Comparison of ENCODE assay signal across 8 cellular contexts in genomic region chr12:128783129-128783574, GRCh38. TPM values are rescaled to one million over a fixed set of nuclear protein-coding genes. Genes with fewer than 3 reads are reported as not detected.
DNase-seq lines count a peak whose midpoint lies in the region; ATAC-seq and TF ChIP-seq lines count a peak whose summit lies in the region.

No MANE protein-coding gene starts in this region.

- H3K4me3 ChIP-seq in mucosa of descending colon (no peak overlapping the region), HAP-1 (no peak overlapping the region), WERI-Rb-1 (ENCODE audit: low read depth, low read length) (no peak overlapping the region)

- H3K27me3 Mint-ChIP-seq in natural killer cell treated with Interleukin-12 subunit alpha and Interleukin-12 subunit beta and Interleukin-15 and Interleukin-18, amount 100 ng/mL, for 72 hours = no peaks in the 10 kb centered on the region

- H3K4me1 Mint-ChIP-seq in natural killer cell treated with Interleukin-12 subunit alpha and Interleukin-12 subunit beta and Interleukin-15 and Interleukin-18, amount 100 ng/mL, for 72 hours (ENCODE audit: low read depth in 2 of 2) = peaks cover 25% of the 10 kb centered on the region in 2 donors

- DNase-seq in activated CD4-positive, alpha-beta T cell treated with anti-CD3 and anti-CD28 coated beads, Interleukin-2, amount 50 U/mL, for 24 hours (ENCODE audit: low read depth in 1 of 2, low spot score in 1 of 2) = peak; percentile 11 to 32
- DNase-seq in natural killer cell treated with Interleukin-12 subunit alpha and Interleukin-12 subunit beta and Interleukin-15 and Interleukin-18, amount 100 ng/mL, for 72 hours (ENCODE audit: low spot score) = no peak
- DNase-seq in mucosa of descending colon = no peak
- DNase-seq in HAP-1 (ENCODE audit: low spot score in 2 of 2) = no peak
- no peak for DNase-seq in WERI-Rb-1
- DNase-seq in NCI-H526 (lab: John Stamatoyannopoulos, UW) = no peak

- in situ Hi-C loops in HAP-1 (cut with MboI; ENCODE audit: low sequenced_read_pairs) = no loop called here

- intact Hi-C loops in mucosa of descending colon (cut with DNase I, micrococcal nuclease) = no loop called here

- H3K36me3 ChIP-seq in mucosa of descending colon (ENCODE audit: low read depth) = no peaks in the 10 kb centered on the region
- no peaks in the 10 kb centered on the region for H3K36me3 ChIP-seq in HAP-1 (replicated peaks)
- no peaks in the 10 kb centered on the region for H3K36me3 ChIP-seq in WERI-Rb-1

- H3K27ac Mint-ChIP-seq in natural killer cell treated with Interleukin-12 subunit alpha and Interleukin-12 subunit beta and Interleukin-15 and Interleukin-18, amount 100 ng/mL, for 72 hours = peak overlapping the region; percentile 90 to 93

- H3K9me3 ChIP-seq in mucosa of descending colon = no peaks in the 10 kb centered on the region
- no peaks in the 10 kb centered on the region for H3K9me3 ChIP-seq in HAP-1
- no peaks in the 10 kb centered on the region for H3K9me3 ChIP-seq in WERI-Rb-1 (ENCODE audit: severe bottlenecking)

- H3K36me3 Mint-ChIP-seq in natural killer cell treated with Interleukin-12 subunit alpha and Interleukin-12 subunit beta and Interleukin-15 and Interleukin-18, amount 100 ng/mL, for 72 hours = no peaks in the 10 kb centered on the region

- ATAC-seq in GM18870 (IDR thresholded peaks at IDR 0.05; ENCODE audit: unreplicated experiment) (peak; percentile 69), HG02981 (IDR thresholded peaks at IDR 0.05; ENCODE audit: unreplicated experiment) (peak; percentile 80), mucosa of descending colon (no peak)
- ATAC-seq in natural killer cell treated with Interleukin-12 subunit alpha and Interleukin-12 subunit beta and Interleukin-15 and Interleukin-18, amount 100 ng/mL, for 72 hours = peak; percentile 92

- no peaks in the 10 kb centered on the region for H3K9me3 Mint-ChIP-seq in natural killer cell treated with Interleukin-12 subunit alpha and Interleukin-12 subunit beta and Interleukin-15 and Interleukin-18, amount 100 ng/mL, for 72 hours

- no peak for TF ChIP-seq CTCF in mucosa of descending colon (IDR thresholded peaks at IDR 0.05)
- no peak for TF ChIP-seq CTCF in WERI-Rb-1 (IDR thresholded peaks at IDR 0.05; ENCODE audit: low read depth, low read length)

- peak overlapping the region; percentile 86 for H3K4me3 Mint-ChIP-seq in natural killer cell treated with Interleukin-12 subunit alpha and Interleukin-12 subunit beta and Interleukin-15 and Interleukin-18, amount 100 ng/mL, for 72 hours

- no peak overlapping the region for H3K27ac ChIP-seq in WERI-Rb-1

- no peaks in the 10 kb centered on the region for H3K27me3 ChIP-seq in HAP-1 (ENCODE audit: low read depth)
- H3K27me3 ChIP-seq in WERI-Rb-1 (ENCODE audit: insufficient read depth, low read depth, severe bottlenecking) = no peaks in the 10 kb centered on the region

- H3K4me1 ChIP-seq in mucosa of descending colon (ENCODE audit: low read depth) = no peaks in the 10 kb centered on the region
- H3K4me1 ChIP-seq in HAP-1 = no peaks in the 10 kb centered on the region

RNA-seq across cellular contexts. Expression of gene SLC15A4, which starts 40.6 kb away (rescaled TPM):
- total RNA-seq in natural killer cell treated with Interleukin-12 subunit alpha and Interleukin-12 subunit beta and Interleukin-15 and Interleukin-18, amount 100 ng/mL, for 72 hours = 10 to 100 TPM; 54.2 to 58.6 TPM
- total RNA-seq in mucosa of descending colon = 10 to 100 TPM; 15.4 to 23.4 (median 15.7) TPM

Comparison
In these comparisons a context has a peak if more than half of its experiments do, and no peak if none do; other contexts are left out.
1. DNase-seq: peak in activated CD4-positive, alpha-beta T cell treated with anti-CD3 and anti-CD28 coated beads, Interleukin-2, amount 50 U/mL, for 24 hours (2 of 2); none in natural killer cell treated with Interleukin-12 subunit alpha and Interleukin-12 subunit beta and Interleukin-15 and Interleukin-18, amount 100 ng/mL, for 72 hours (single experiment), mucosa of descending colon (0 of 3), HAP-1 (0 of 2), WERI-Rb-1 (single experiment) and NCI-H526 (0 of 2).